In genomic region chr21:38938343-38938742, GRCh38 we compare ENCODE assay signal across 12 cellular contexts.
DNase-seq lines count a peak whose midpoint lies in the region; TF ChIP-seq lines count a peak whose summit lies in the region.
"Had no signal": no experiment of that assay in that cellular context is flagged by ENCODE, and none has a peak within 500 bp of the region (broad histone marks: within the 10 kb centered on the region; RNA-seq: fewer than 3 reads in every experiment).

No MANE protein-coding gene starts in this region.

- H3K27ac Mint-ChIP-seq in brain: peak overlapping the region in 3 of 5 experiments; percentile 28 to 96 (median 74)
- H3K27ac Mint-ChIP-seq: IgD-negative memory B cell had no signal

- WGBS in thymus: 34% methylated on average over 7 of the region's 7 CpGs

- DNase-seq in stimulated activated CD8-positive, alpha-beta memory T cell treated with anti-CD3 and anti-CD28 coated beads, Interleukin-4, amount 100 ng/mL, for 24 hours (ENCODE audit: low read depth): peak; percentile 11
- no peak for DNase-seq in stimulated activated CD8-positive, alpha-beta memory T cell treated with anti-CD3 and anti-CD28 coated beads, Interleukin-4, amount 100 ng/mL, for 48 hours
- DNase-seq in NCI-H345 treated with DMSO at 0.1 percent for 48 hours (lab: John Stamatoyannopoulos, UW; ENCODE audit: unreplicated experiment): peak; percentile 27
- DNase-seq in NCI-H446 treated with DMSO at 0.1 percent for 48 hours (lab: John Stamatoyannopoulos, UW): no peak
- DNase-seq in NCI-H1694 (lab: John Stamatoyannopoulos, UW): no peak
- no peak for DNase-seq in stimulated activated CD4-positive, alpha-beta T cell treated with anti-CD3 and anti-CD28 coated beads, Interleukin-4, amount 100 ng/mL, for 4 hours
- DNase-seq: colonic mucosa, small intestine, upper lobe of left lung had no signal

- H3K9me3 Mint-ChIP-seq in brain: peaks cover 0 to 2% (median 0%) of the 10 kb centered on the region in 5 experiments
- H3K9me3 Mint-ChIP-seq: IgD-negative memory B cell had no signal

- no peaks in the 10 kb centered on the region for H3K36me3 ChIP-seq in thymus (ENCODE audit: control insufficient read depth, insufficient read depth)
- H3K36me3 ChIP-seq: colonic mucosa, upper lobe of left lung had no signal

- H3K27me3 Mint-ChIP-seq in brain: no peaks in the 10 kb centered on the region
- H3K27me3 Mint-ChIP-seq: IgD-negative memory B cell had no signal

- no peak for TF ChIP-seq CTCF in brain (conservative IDR thresholded peaks at IDR 0.05)

- no peaks in the 10 kb centered on the region for H3K27me3 ChIP-seq in thymus (ENCODE audit: control insufficient read depth, insufficient read depth)
- H3K27me3 ChIP-seq: colonic mucosa, upper lobe of left lung had no signal

- no peak overlapping the region for H3K4me3 ChIP-seq in thymus (ENCODE audit: low read length)
- H3K4me3 ChIP-seq: colonic mucosa, upper lobe of left lung had no signal

- no peaks in the 10 kb centered on the region for H3K36me3 Mint-ChIP-seq in brain
- H3K36me3 Mint-ChIP-seq: IgD-negative memory B cell had no signal

- peak overlapping the region; percentile 55 for H3K27ac ChIP-seq in thymus (ENCODE audit: low read depth)
- H3K27ac ChIP-seq: colonic mucosa, upper lobe of left lung had no signal

- peaks cover 29% of the 10 kb centered on the region for H3K4me1 Mint-ChIP-seq in brain

- H3K4me3 Mint-ChIP-seq in brain: peak overlapping the region in 1 of 5 experiments; percentile 4
- H3K4me3 Mint-ChIP-seq: IgD-negative memory B cell had no signal

- peaks cover 12% of the 10 kb centered on the region for H3K4me1 ChIP-seq in thymus (ENCODE audit: control insufficient read depth, insufficient read depth, low read length)
- H3K4me1 ChIP-seq: colonic mucosa, upper lobe of left lung had no signal

- H3K9me3 ChIP-seq in thymus (ENCODE audit: control insufficient read depth): no peaks in the 10 kb centered on the region
- H3K9me3 ChIP-seq: colonic mucosa, upper lobe of left lung had no signal

Comparison
In these comparisons a context has a peak if more than half of its experiments do, and no peak if none do; other contexts are left out.
1. DNase-seq: peak in stimulated activated CD8-positive, alpha-beta memory T cell treated with anti-CD3 and anti-CD28 coated beads, Interleukin-4, amount 100 ng/mL, for 24 hours (single experiment) and NCI-H345 treated with DMSO at 0.1 percent for 48 hours (single experiment); none in stimulated activated CD8-positive, alpha-beta memory T cell treated with anti-CD3 and anti-CD28 coated beads, Interleukin-4, amount 100 ng/mL, for 48 hours (single experiment), NCI-H446 treated with DMSO at 0.1 percent for 48 hours (single experiment), NCI-H1694 (single experiment) and stimulated activated CD4-positive, alpha-beta T cell treated with anti-CD3 and anti-CD28 coated beads, Interleukin-4, amount 100 ng/mL, for 4 hours (0 of 2).